Comparison of ENCODE assay signal across 8 cellular contexts in genomic region chr7:76234931-76235441, GRCh38. TPM values are rescaled to one million over a fixed set of nuclear protein-coding genes. Genes with fewer than 3 reads are reported as not detected.
DNase-seq lines count a peak whose midpoint lies in the region; ATAC-seq and TF ChIP-seq lines count a peak whose summit lies in the region.

No MANE protein-coding gene starts in this region.

- H3K4me1 Mint-ChIP-seq in CD4-positive, CD25-positive, alpha-beta regulatory T cell: peaks cover 0 to 8% (median 0%) of the 10 kb centered on the region in 4 donors

- POLR2A ChIA-PET in HEK293T (lab: Yijun Ruan, JAX): interaction anchor here (0.6 to 1.6 kb wide), 10 partner anchors 9 to 185 kb away, joined by 3 to 7 read pairs (median 4); no protein-coding TSS in a partner anchor
- POLR2A ChIA-PET in Panc1 (lab: Charles Lee): interaction anchor here (0.6 kb wide), 1 partner anchor 45 kb away, joined by 8 read pairs; no protein-coding TSS in a partner anchor

- no peaks in the 10 kb centered on the region for H3K36me3 ChIP-seq in CD4-positive, CD25-positive, alpha-beta regulatory T cell (ENCODE audit: control insufficient read depth, insufficient read depth, low read length)
- no peaks in the 10 kb centered on the region for H3K36me3 ChIP-seq in Panc1 (ENCODE audit: control insufficient read depth, insufficient read depth, low read length)

- H3K27me3 Mint-ChIP-seq in CD4-positive, CD25-positive, alpha-beta regulatory T cell: peaks cover 31% of the 10 kb centered on the region

- no peaks in the 10 kb centered on the region for H3K9me3 ChIP-seq in CD4-positive, CD25-positive, alpha-beta regulatory T cell (ENCODE audit: control insufficient read depth in 2 of 2, low read length in 2 of 2)
- no peaks in the 10 kb centered on the region for H3K9me3 ChIP-seq in Panc1 (ENCODE audit: control insufficient read depth, insufficient read depth, low read depth, low read length)

- TF ChIP-seq CTCF in Panc1 (IDR thresholded peaks at IDR 0.05) (no peak), fibroblast of villous mesenchyme (IDR thresholded peaks at IDR 0.05; ENCODE audit: insufficient read depth, low read depth, low read length) (no peak), omental fat pad (IDR thresholded peaks at IDR 0.05) (no peak)

- H3K4me1 ChIP-seq in CD4-positive, CD25-positive, alpha-beta regulatory T cell (ENCODE audit: control insufficient read depth, insufficient read depth, low read length, poor library complexity, severe bottlenecking): peaks cover 5% of the 10 kb centered on the region
- H3K4me1 ChIP-seq in Panc1 (ENCODE audit: control insufficient read depth, insufficient read depth, low read length): peaks cover 3% of the 10 kb centered on the region; the same call in 1 of the 2 replicates

- H3K36me3 Mint-ChIP-seq in CD4-positive, CD25-positive, alpha-beta regulatory T cell: no peaks in the 10 kb centered on the region

- peak; percentile 59 to 66 for ATAC-seq in CD4-positive, CD25-positive, alpha-beta regulatory T cell (ENCODE audit: low read depth in 2 of 2)
- ATAC-seq in Panc1 (peak; percentile 84), omental fat pad (ENCODE audit: low FRiP score) (peak; percentile 92), GM21717 (IDR thresholded peaks at IDR 0.05; ENCODE audit: unreplicated experiment) (no peak)

- H3K4me3 Mint-ChIP-seq in CD4-positive, CD25-positive, alpha-beta regulatory T cell: peak overlapping the region in 3 of 4 donors; percentile 37 to 75 (median 58)

- no peak overlapping the region for H3K27ac Mint-ChIP-seq in CD4-positive, CD25-positive, alpha-beta regulatory T cell

- in situ Hi-C loops in Panc1 (cut with HindIII; ENCODE audit: low pct_unique_long_range_greater_than_20kb, low sequenced_read_pairs): no loop called here

- intact Hi-C loops in Panc1 (cut with micrococcal nuclease; ENCODE audit: unreplicated experiment): no loop called here

- no peak overlapping the region for H3K27ac ChIP-seq in CD4-positive, CD25-positive, alpha-beta regulatory T cell (ENCODE audit: insufficient read depth, low read length, poor library complexity, severe bottlenecking)
- H3K27ac ChIP-seq in Panc1 (ENCODE audit: low read length) (no peak overlapping the region), substantia nigra (ENCODE audit: low read depth, low read length, poor library complexity, severe bottlenecking) (no peak overlapping the region)

- H3K9me3 Mint-ChIP-seq in CD4-positive, CD25-positive, alpha-beta regulatory T cell: peaks cover 0 to 2% (median 1%) of the 10 kb centered on the region in 7 donors

- peak; percentile 36 to 80 (median 38) for DNase-seq in CD4-positive, CD25-positive, alpha-beta regulatory T cell
- DNase-seq in HEK293T (ENCODE audit: extremely low spot score) (peak; percentile 97), Panc1 (ENCODE audit: low read depth, low spot score) (no peak), fibroblast of villous mesenchyme (ENCODE audit: low read depth) (peak; percentile 84), omental fat pad (ENCODE audit: low spot score) (peak; percentile 28), substantia nigra (lab: John Stamatoyannopoulos, UW) (peak in 41 of 49 donors; percentile 6 to 90 (median 44))
- peak; percentile 86 for DNase-seq in activated effector memory CD4-positive, alpha-beta T cell treated with anti-CD3 and anti-CD28 coated beads, Interleukin-2, amount 50 U/mL, for 16 hours

- CTCF ChIA-PET in HEK293T (lab: Yijun Ruan, JAX): interaction anchor here (1.0 kb wide), 1 partner anchor 57 kb away, joined by 4 read pairs; no protein-coding TSS in a partner anchor
- CTCF ChIA-PET in Panc1 (lab: Charles Lee): interaction anchor here (0.6 to 0.7 kb wide), 2 partner anchors 56 to 77 kb away, joined by 3 to 9 read pairs; no protein-coding TSS in a partner anchor

- H3K4me3 ChIP-seq in CD4-positive, CD25-positive, alpha-beta regulatory T cell (ENCODE audit: low read depth, low read length): no peak overlapping the region
- H3K4me3 ChIP-seq in Panc1 (ENCODE audit: low read depth in 2 of 2, low read length in 2 of 2) (peak overlapping the region in 1 of 2 experiments; percentile 9; a peak in 1 of 4 replicates), fibroblast of villous mesenchyme (ENCODE audit: low read depth, low read length) (peak overlapping the region; percentile 32)

- BruUV-seq in Panc1 (replicated peaks; lab: Mats Ljungman, UMichigan): no TSS peak

- H3K27me3 ChIP-seq in CD4-positive, CD25-positive, alpha-beta regulatory T cell (ENCODE audit: control insufficient read depth, insufficient read depth, low read length): no peaks in the 10 kb centered on the region
- H3K27me3 ChIP-seq in Panc1 (ENCODE audit: control insufficient read depth, insufficient read depth, low read length): no peaks in the 10 kb centered on the region

TF ChIP-seq in HEK293T, 16 proteins besides CTCF, POLR2A, EP300 and RAD21:
- TF ChIP-seq CTBP1 (IDR thresholded peaks at IDR 0.05; ENCODE audit: borderline replicate concordance) (no peak), L3MBTL2 (conservative IDR thresholded peaks at IDR 0.05) (peak; percentile 85)

RNA-seq across cellular contexts. Expression of gene SRRM3, which starts 33.3 kb away (rescaled TPM):
- not detected for total RNA-seq in CD4-positive, CD25-positive, alpha-beta regulatory T cell
- not detected for polyA plus RNA-seq in CD4-positive, CD25-positive, alpha-beta regulatory T cell
- total RNA-seq in Panc1 (2021; ENCODE audit: unreplicated experiment): 8.5 TPM
- polyA plus RNA-seq in Panc1 (2012; ENCODE audit: insufficient read length): 8.6 TPM
- total RNA-seq in fibroblast of villous mesenchyme: 0.43 and 0.64 TPM in 2 replicates
- total RNA-seq in omental fat pad: 1 to 10 TPM; 1.7 to 3.7 (median 2.4) TPM
